21 cellular contexts compared by ENCODE assay signal in genomic region chr16:88366704-88367047, GRCh38. TPM values are rescaled to one million over a fixed set of nuclear protein-coding genes. Genes with fewer than 3 reads are reported as not detected.
DNase-seq lines count a peak whose midpoint lies in the region; ATAC-seq, FAIRE-seq and TF ChIP-seq lines count a peak whose summit lies in the region.
"Had no signal": no experiment of that assay in that cellular context is flagged by ENCODE, and none has a peak within 500 bp of the region (broad histone marks: within the 10 kb centered on the region; RNA-seq: fewer than 3 reads in every experiment).

No MANE protein-coding gene starts in this region.

- TF ChIP-seq RAD21 in H1 (IDR thresholded peaks at IDR 0.05 in 1 of 2, conservative IDR thresholded peaks at IDR 0.05 in 1 of 2; ENCODE audit: low read depth in 2 of 2, low read length in 2 of 2) = no peak

- no peak overlapping the region for H4K91ac ChIP-seq in H1 (replicated peaks; ENCODE audit: insufficient read length, low read length)
- no peak overlapping the region for H4K91ac ChIP-seq in trophoblast cell (ENCODE audit: low read depth, low read length)

- H3K4me3 ChIP-seq in HEK293 (ENCODE audit: low read depth, low read length) (no peak overlapping the region), H1 (ENCODE audit: extremely low read depth in 1 of 4, insufficient read depth in 2 of 4, low read depth in 3 of 4, low read length in 4 of 4) (no peak overlapping the region), trophoblast cell (ENCODE audit: low read depth, low read length) (peak overlapping the region; percentile 11), gastroesophageal sphincter (no peak overlapping the region)
- H3K4me3 ChIP-seq: A549; BLaER1 treated with 17β-estradiol and CSF1 and Interleukin-3, amounts not matched to agents 10 nM and 100 nM had no signal

- no peaks in the 10 kb centered on the region for H3K79me1 ChIP-seq in H1 (ENCODE audit: low read depth, low read length)
- H3K79me1 ChIP-seq in trophoblast cell (ENCODE audit: low read length) = no peaks in the 10 kb centered on the region

- H2AFZ ChIP-seq in H1 (ENCODE audit: low read length) = no peak overlapping the region
- no peak overlapping the region for H2AFZ ChIP-seq in trophoblast cell (ENCODE audit: insufficient read depth, low read length, poor library complexity)

- DNase-seq in H1 (ENCODE audit: low read depth in 1 of 2, low spot score in 2 of 2) (no peak), trophoblast cell (no peak), NCI-H345 treated with DMSO at 0.1 percent for 48 hours (lab: John Stamatoyannopoulos, UW; ENCODE audit: unreplicated experiment) (no peak), SW 1271 (lab: John Stamatoyannopoulos, UW) (no peak)
- DNase-seq: 8988T; ACHN; AML-193; BE2C; CD4-positive, alpha-beta T cell; DMS 273 treated with DMSO at 0.1 percent for 48 hours; DMS79 treated with DMSO at 0.1 percent for 48 hours; GF-D8; GOT3; H7; HCEC 1CT had no signal

- no peak for ATAC-seq in gastroesophageal sphincter
- ATAC-seq: A549 had no signal

- H3K23ac ChIP-seq in H1 (ENCODE audit: insufficient read length) = no peak overlapping the region
- peak overlapping the region; percentile 95 for H3K23ac ChIP-seq in trophoblast cell (ENCODE audit: low read length)

- H3K4me2 ChIP-seq in H1 (ENCODE audit: insufficient read depth in 1 of 2, low read depth in 2 of 2, low read length in 2 of 2) (no peak overlapping the region), trophoblast cell (ENCODE audit: low read length) (no peak overlapping the region)
- H3K4me2 ChIP-seq: A549; BLaER1 treated with 17β-estradiol and CSF1 and Interleukin-3, amounts not matched to agents 10 nM and 100 nM had no signal

- H4K12ac ChIP-seq in trophoblast cell (ENCODE audit: low read depth, low read length) = no peak overlapping the region

- no peak overlapping the region for H3K18ac ChIP-seq in H1 (ENCODE audit: extremely low read depth, low read length)
- no peak overlapping the region for H3K18ac ChIP-seq in trophoblast cell (ENCODE audit: low read length)

- H4K20me1 ChIP-seq in H1 (replicated peaks in 1 of 2; ENCODE audit: control insufficient read depth in 1 of 2, insufficient read depth in 2 of 2, low read length in 2 of 2) = peaks cover 0 to 4% of the 10 kb centered on the region in 2 experiments
- H4K20me1 ChIP-seq: BLaER1 treated with 17β-estradiol and CSF1 and Interleukin-3, amounts not matched to agents 10 nM and 100 nM had no signal

- H3K56ac ChIP-seq in H1 (replicated peaks; ENCODE audit: insufficient read length, low read depth, low read length) = peak overlapping the region; percentile 62

- peak overlapping the region in 1 of 4 experiments; percentile 21; a peak in 1 of 7 replicates for H3K9ac ChIP-seq in H1 (replicated peaks in 1 of 4; ENCODE audit: extremely low read depth in 1 of 4, low read depth in 3 of 4, low read length in 3 of 4)
- no peak overlapping the region for H3K9ac ChIP-seq in trophoblast cell (ENCODE audit: low read length)
- H3K9ac ChIP-seq: BLaER1 treated with 17β-estradiol and CSF1 and Interleukin-3, amounts not matched to agents 10 nM and 100 nM had no signal

- H3K27ac ChIP-seq in HEK293 (ENCODE audit: extremely low read depth, low read depth, low read length) (no peak overlapping the region), H1 (ENCODE audit: low read depth, low read length) (no peak overlapping the region), trophoblast cell (ENCODE audit: low read depth, low read length) (no peak overlapping the region), gastroesophageal sphincter (no peak overlapping the region)
- H3K27ac ChIP-seq: A549; BLaER1 treated with 17β-estradiol and CSF1 and Interleukin-3, amounts not matched to agents 10 nM and 100 nM had no signal

- POLR2A ChIA-PET in HEK293 (lab: Yijun Ruan, JAX) (no interaction called here), H1 (lab: Charles Lee; ENCODE audit: partially characterized antibody) (no interaction called here)

- no peak overlapping the region for H2BK15ac ChIP-seq in H1 (ENCODE audit: low read length)

- no peaks in the 10 kb centered on the region for H3K36me3 ChIP-seq in HEK293 (ENCODE audit: control insufficient read depth in 2 of 2, insufficient read depth in 1 of 2, low read length in 2 of 2)
- no peaks in the 10 kb centered on the region for H3K36me3 ChIP-seq in H1 (ENCODE audit: control insufficient read depth in 2 of 4, insufficient read depth in 4 of 4, low read length in 3 of 4)
- no peaks in the 10 kb centered on the region for H3K36me3 ChIP-seq in trophoblast cell (ENCODE audit: control insufficient read depth in 1 of 2, insufficient read depth in 2 of 2, low read length in 2 of 2)
- H3K36me3 ChIP-seq in gastroesophageal sphincter = no peaks in the 10 kb centered on the region
- H3K36me3 ChIP-seq: BE2C; BLaER1 treated with 17β-estradiol and CSF1 and Interleukin-3, amounts not matched to agents 10 nM and 100 nM had no signal

- H2BK5ac ChIP-seq in H1 (ENCODE audit: low read depth, low read length) = no peak overlapping the region
- no peak overlapping the region for H2BK5ac ChIP-seq in trophoblast cell (ENCODE audit: low read depth, low read length, poor library complexity)

- no peak overlapping the region for H3K14ac ChIP-seq in H1 (ENCODE audit: insufficient read length)
- H3K14ac ChIP-seq in trophoblast cell (ENCODE audit: low read length) = no peak overlapping the region

- TF ChIP-seq EP300 in H1 (IDR thresholded peaks at IDR 0.05; ENCODE audit: borderline replicate concordance in 1 of 2, low read depth in 2 of 2, low read length in 2 of 2) = no peak
- TF ChIP-seq EP300 in gastroesophageal sphincter (IDR thresholded peaks at IDR 0.05) = no peak

- H3K4me1 ChIP-seq in HEK293 (ENCODE audit: control insufficient read depth, insufficient read depth, low read length) = no peaks in the 10 kb centered on the region
- H3K4me1 ChIP-seq in H1 (replicated peaks in 1 of 4; ENCODE audit: control insufficient read depth in 3 of 4, insufficient read depth in 4 of 4, low read length in 3 of 4) = 0 out of 7 replicates have a peak, but pooled peaks cover 0 to 2% (median 0%) of the 10 kb centered on the region in 4 experiments
- no peaks in the 10 kb centered on the region for H3K4me1 ChIP-seq in trophoblast cell (ENCODE audit: control insufficient read depth in 1 of 2, insufficient read depth in 2 of 2, low read length in 2 of 2)
- H3K4me1 ChIP-seq in gastroesophageal sphincter = no peaks in the 10 kb centered on the region
- H3K4me1 ChIP-seq: A549, BE2C had no signal

- H2AK5ac ChIP-seq in H1 (ENCODE audit: low read depth, low read length) = peak overlapping the region; percentile 99
- H2AK5ac ChIP-seq in trophoblast cell (ENCODE audit: low read length) = no peak overlapping the region

- no peak for TF ChIP-seq CTCF in HEK293 (tag by site-specific recombination; IDR thresholded peaks at IDR 0.05)
- TF ChIP-seq CTCF in H1 (IDR thresholded peaks at IDR 0.05; ENCODE audit: control extremely low read depth in 1 of 3, insufficient read depth in 1 of 3, low read depth in 1 of 3, low read length in 3 of 3) = no peak
- TF ChIP-seq CTCF in gastroesophageal sphincter (IDR thresholded peaks at IDR 0.05) = no peak

- peaks cover 13% of the 10 kb centered on the region; the same call in 1 of the 2 replicates for H3K23me2 ChIP-seq in H1 (ENCODE audit: low read depth, low read length)

- H3K9me3 ChIP-seq in HEK293 (ENCODE audit: control insufficient read depth, insufficient read depth, low read depth, low read length) (no peaks in the 10 kb centered on the region), H1 (ENCODE audit: insufficient read depth in 2 of 2, low read depth in 1 of 2, low read length in 1 of 2) (peaks cover 0 to 9% of the 10 kb centered on the region in 2 experiments; a peak in 2 of 4 replicates), trophoblast cell (ENCODE audit: insufficient read depth, low read depth, low read length) (peaks cover 10% of the 10 kb centered on the region), gastroesophageal sphincter (peaks cover 0 to 19% (median 0%) of the 10 kb centered on the region in 3 donors)
- H3K9me3 ChIP-seq: BE2C had no signal

- H3K27me3 ChIP-seq in H1 (replicated peaks in 1 of 4; ENCODE audit: control insufficient read depth in 3 of 4, extremely low read depth in 1 of 4, insufficient read depth in 3 of 4, low read length in 3 of 4) (no peaks in the 10 kb centered on the region), trophoblast cell (ENCODE audit: insufficient read depth, low read length) (no peaks in the 10 kb centered on the region), gastroesophageal sphincter (peaks cover 32% of the 10 kb centered on the region)
- H3K27me3 ChIP-seq: BE2C; BLaER1 treated with 17β-estradiol and CSF1 and Interleukin-3, amounts not matched to agents 10 nM and 100 nM had no signal

- WGBS in H1 (ENCODE audit: extremely low coverage in 1 of 2, insufficient coverage in 1 of 2, insufficient read length in 1 of 2, insufficient replicate concordance in 2 of 2, low coverage in 1 of 2, low lambda C conversion rate in 2 of 2, missing lambda C conversion rate in 1 of 2), 2 experiments = 94% methylated on average over 4 of the region's 4 CpGs; no CpG with 5 or more reads in 1 of the 2 experiments
- no CpG with 5 or more reads among the region's 4 CpGs for WGBS in trophoblast cell (ENCODE audit: extremely low coverage, insufficient coverage, insufficient read length)
- 86 to 98% methylated on average over 1 to 4 of the region's 4 CpGs for WGBS in gastroesophageal sphincter (ENCODE audit: low coverage in 1 of 2), 2 donors

- H4K8ac ChIP-seq in H1 (ENCODE audit: extremely low read depth, insufficient read depth, low read length) (no peak overlapping the region), trophoblast cell (ENCODE audit: low read depth, low read length) (no peak overlapping the region)

- no peak overlapping the region for H2BK12ac ChIP-seq in H1 (ENCODE audit: low read depth, low read length)
- H2BK12ac ChIP-seq in trophoblast cell (ENCODE audit: low read length) = no peak overlapping the region

- H3K4ac ChIP-seq in H1 (replicated peaks; ENCODE audit: insufficient read length, low read depth, low read length) (no peak overlapping the region), trophoblast cell (ENCODE audit: low read depth, low read length) (no peak overlapping the region)

- H4K5ac ChIP-seq in H1 (ENCODE audit: insufficient read length, low read depth, low read length) = no peak overlapping the region

- no peak overlapping the region for H2BK20ac ChIP-seq in H1 (ENCODE audit: low read length)

- H3K79me2 ChIP-seq in H1 (ENCODE audit: control insufficient read depth in 1 of 2, insufficient read depth in 2 of 2, low read length in 2 of 2) (no peaks in the 10 kb centered on the region), trophoblast cell (ENCODE audit: control insufficient read depth, insufficient read depth, low read length, poor library complexity) (no peaks in the 10 kb centered on the region)

- no peak for TF ChIP-seq POLR2A in H1 (IDR thresholded peaks at IDR 0.05; ENCODE audit: control extremely low read depth in 1 of 2, low read depth in 2 of 2, low read length in 2 of 2)
- no peak for TF ChIP-seq POLR2A in gastroesophageal sphincter (IDR thresholded peaks at IDR 0.05)

- CTCF ChIA-PET in HEK293 (lab: Yijun Ruan, JAX) = no interaction called here
- CTCF ChIA-PET in H1 (lab: Charles Lee; ENCODE audit: partially characterized antibody) = interaction anchor here (1.2 to 1.8 kb wide), 2 partner anchors 11 to 29 kb away, joined by 3 to 4 read pairs; no protein-coding TSS in a partner anchor

- H2BK120ac ChIP-seq in H1 (replicated peaks; ENCODE audit: low read depth, low read length) (no peak overlapping the region), trophoblast cell (ENCODE audit: insufficient read depth, low read length, poor library complexity) (no peak overlapping the region)

- FAIRE-seq in H1 (lab: Jason Lieb, UNC) = no peak
- FAIRE-seq: A549, D721Med, GM12891 had no signal

RNA-seq across cellular contexts. Expression of gene ZNF469, which starts 16.1 kb away (rescaled TPM):
- total RNA-seq in H1 (2021; fragmentation: NEBNext Ultra II Directional; extraction: Animal tissue kit (Norgen Biotek cat#: 25700)) = 1.8 and 2.0 TPM in 2 replicates
- 0.30 and 0.53 TPM in 2 replicates for polyA plus RNA-seq in H1 (2011; rRNA removed)
- polyA plus RNA-seq in H1 (2011; cell fraction: cytosol; rRNA removed) = 0.23 TPM
- polyA plus RNA-seq in H1 (2011; cell fraction: nucleus; rRNA removed) = 1.1 TPM
- polyA plus RNA-seq in H1 (2012, experiment 1 of 2) = 0.54 to 0.96 TPM (median 0.90 TPM) in 4 replicates
- polyA plus RNA-seq in H1 (2012, experiment 2 of 2) = 0.63 TPM
- 0.45 TPM for polyA plus RNA-seq in H1 (2013, experiment 1 of 2)
- 0.42 TPM for polyA plus RNA-seq in H1 (2013, experiment 2 of 2)
- 0.32 and 0.41 TPM in 2 replicates for polyA minus RNA-seq in H1 (2011; rRNA and poly(A)+ RNA removed)
- polyA minus RNA-seq in H1 (2011; cell fraction: cytosol; rRNA and poly(A)+ RNA removed) = 1.1 TPM
- polyA minus RNA-seq in H1 (2011; cell fraction: nucleus; rRNA and poly(A)+ RNA removed) = 1.5 TPM
- 0.51 and 0.54 TPM in 2 replicates for polyA plus RNA-seq in trophoblast cell (2013)
- total RNA-seq in gastroesophageal sphincter = 1 to 10 TPM in 3 of 4 donors, under 1 TPM in 1; 0.96 to 4.8 (median 2.1) TPM
